ENCODE assay signal across 12 cellular contexts in the genomic region with DNA sequence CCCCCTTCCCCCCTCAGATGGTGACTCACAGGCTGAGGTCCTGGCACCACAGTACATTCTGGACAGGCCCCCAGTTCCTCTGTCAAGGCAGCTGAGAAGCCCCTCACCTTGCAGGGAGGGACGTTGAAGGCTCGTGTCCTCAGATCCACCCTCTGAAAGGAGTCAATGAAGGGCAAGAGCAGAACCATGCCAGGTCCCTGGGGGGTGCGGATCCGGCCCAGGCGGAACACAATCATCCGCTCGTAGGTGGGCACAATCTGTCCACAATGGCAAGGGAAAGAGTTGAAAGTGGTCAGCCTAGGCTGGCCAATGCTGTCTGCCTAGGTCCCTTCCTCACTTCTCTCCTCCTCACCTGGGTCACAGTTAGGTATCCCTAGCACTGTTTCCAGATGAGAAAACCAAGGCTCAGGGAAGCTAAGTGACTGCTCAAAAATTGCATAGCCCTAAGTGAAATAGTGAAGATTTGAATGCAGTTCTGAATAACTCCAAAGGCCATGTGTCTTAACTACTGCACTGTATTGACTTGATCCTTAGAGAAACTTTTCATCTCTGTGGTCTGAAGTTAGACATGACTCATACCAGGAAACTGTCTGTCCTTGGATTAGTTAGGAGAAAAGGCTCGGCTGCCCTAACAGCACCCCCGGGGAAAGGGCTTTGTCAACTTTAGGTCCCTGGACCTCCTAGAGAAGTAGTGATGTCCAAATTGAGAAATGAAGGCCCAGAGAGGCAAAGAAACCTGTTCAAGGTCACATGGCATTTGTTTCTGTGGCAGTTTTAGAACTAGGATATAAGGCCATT.
A peak's percentile ranks its signal among the peaks of the same experiment; 100 is the strongest.
DNase-seq lines count a peak whose midpoint lies in the region; ATAC-seq and TF ChIP-seq lines count a peak whose summit lies in the region.
"Had no signal": no experiment of that assay in that cellular context is flagged by ENCODE, and none has a peak within 500 bp of the region (broad histone marks: within the 10 kb centered on the region; RNA-seq: fewer than 3 reads in every experiment).

No MANE protein-coding gene starts in this region.

- H3K4me3 ChIP-seq in choroid plexus epithelial cell (ENCODE audit: low read depth, low read length) (no peak overlapping the region), muscle layer of colon (ENCODE audit: low read depth in 1 of 2, low read length in 2 of 2) (no peak overlapping the region)

- peak overlapping the region; percentile 94 for H3K27ac ChIP-seq in muscle layer of colon (ENCODE audit: low read depth, low read length)

- H3K36me3 ChIP-seq in muscle layer of colon (ENCODE audit: insufficient read depth, low read length): peaks cover 15% of the 10 kb centered on the region

- H3K4me1 Mint-ChIP-seq in stimulated activated naive CD8-positive, alpha-beta T cell treated with anti-CD3 and anti-CD28 coated beads, Interleukin-15, Interleukin-2, amounts not matched to agents 100 ng/mL and 50 ng/mL, for 24 hours (ENCODE audit: low read depth): peaks cover 40% of the 10 kb centered on the region
- H3K4me1 Mint-ChIP-seq in stimulated activated naive CD8-positive, alpha-beta T cell treated with anti-CD3 and anti-CD28 coated beads, Interleukin-15, amount 100 ng/mL, for 72 hours: peaks cover 80% of the 10 kb centered on the region

- H3K36me3 Mint-ChIP-seq in stimulated activated naive CD8-positive, alpha-beta T cell treated with anti-CD3 and anti-CD28 coated beads, Interleukin-15, Interleukin-2, amounts not matched to agents 100 ng/mL and 50 ng/mL, for 24 hours (ENCODE audit: low read depth): no peaks in the 10 kb centered on the region

- peaks cover 48% of the 10 kb centered on the region for H3K4me1 ChIP-seq in muscle layer of colon (ENCODE audit: insufficient read depth, low read length)

- no peak for TF ChIP-seq CTCF in choroid plexus epithelial cell (conservative IDR thresholded peaks at IDR 0.05; ENCODE audit: low read depth, low read length)

- ATAC-seq in stimulated activated naive CD8-positive, alpha-beta T cell treated with anti-CD3 and anti-CD28 coated beads, Interleukin-15, amount 100 ng/mL, for 72 hours: no peak
- ATAC-seq in HG02763 (IDR thresholded peaks at IDR 0.05; ENCODE audit: unreplicated experiment): no peak

- H3K27me3 ChIP-seq in muscle layer of colon (ENCODE audit: control insufficient read depth in 1 of 2, insufficient read depth in 2 of 2, low read length in 2 of 2): no peaks in the 10 kb centered on the region

- no peak overlapping the region for H3K4me3 Mint-ChIP-seq in stimulated activated naive CD8-positive, alpha-beta T cell treated with anti-CD3 and anti-CD28 coated beads, Interleukin-15, Interleukin-2, amounts not matched to agents 100 ng/mL and 50 ng/mL, for 24 hours
- no peak overlapping the region for H3K4me3 Mint-ChIP-seq in stimulated activated naive CD8-positive, alpha-beta T cell treated with anti-CD3 and anti-CD28 coated beads, Interleukin-15, amount 100 ng/mL, for 72 hours
- H3K4me3 Mint-ChIP-seq: activated naive CD8-positive, alpha-beta T cell had no signal

- H3K27ac Mint-ChIP-seq in stimulated activated naive CD8-positive, alpha-beta T cell treated with anti-CD3 and anti-CD28 coated beads, Interleukin-15, Interleukin-2, amounts not matched to agents 100 ng/mL and 50 ng/mL, for 24 hours: peak overlapping the region; percentile 40
- H3K27ac Mint-ChIP-seq in stimulated activated naive CD8-positive, alpha-beta T cell treated with anti-CD3 and anti-CD28 coated beads, Interleukin-15, amount 100 ng/mL, for 72 hours: no peak overlapping the region
- H3K27ac Mint-ChIP-seq: activated naive CD8-positive, alpha-beta T cell; T-helper 1 cell treated with Interleukin-12 subunit alpha and Interleukin-12 subunit beta and Interleukin-4 antibody, amounts not matched to agents 30 μg/mL and 1 μg/mL, for 36 hours had no signal

- no peaks in the 10 kb centered on the region for H3K27me3 Mint-ChIP-seq in stimulated activated naive CD8-positive, alpha-beta T cell treated with anti-CD3 and anti-CD28 coated beads, Interleukin-15, Interleukin-2, amounts not matched to agents 100 ng/mL and 50 ng/mL, for 24 hours
- no peaks in the 10 kb centered on the region for H3K27me3 Mint-ChIP-seq in stimulated activated naive CD8-positive, alpha-beta T cell treated with anti-CD3 and anti-CD28 coated beads, Interleukin-15, amount 100 ng/mL, for 72 hours
- H3K27me3 Mint-ChIP-seq: activated naive CD8-positive, alpha-beta T cell had no signal

- H3K9me3 ChIP-seq in muscle layer of colon (ENCODE audit: low read length): no peaks in the 10 kb centered on the region

- H3K9ac ChIP-seq in muscle layer of colon (ENCODE audit: low read length): no peak overlapping the region

- DNase-seq in stimulated activated naive CD8-positive, alpha-beta T cell treated with anti-CD3 and anti-CD28 coated beads, Interleukin-15, amount 100 ng/mL, for 72 hours: no peak
- DNase-seq in choroid plexus epithelial cell (ENCODE audit: low read depth) (peak; percentile 90), NCI-H510A treated with DMSO at 0.1 percent for 48 hours (lab: John Stamatoyannopoulos, UW) (no peak), SKM-1 treated with dmso at 0.1 percent for 144 hours (lab: John Stamatoyannopoulos, UW; ENCODE audit: unreplicated experiment) (no peak)
- DNase-seq in activated CD4-positive, alpha-beta T cell treated with anti-CD3 and anti-CD28 coated beads for 1 hour: no peak
- DNase-seq: C1 segment of cervical spinal cord, NCI-H2081 had no signal

- no peaks in the 10 kb centered on the region for H3K9me3 Mint-ChIP-seq in stimulated activated naive CD8-positive, alpha-beta T cell treated with anti-CD3 and anti-CD28 coated beads, Interleukin-15, Interleukin-2, amounts not matched to agents 100 ng/mL and 50 ng/mL, for 24 hours
- no peaks in the 10 kb centered on the region for H3K9me3 Mint-ChIP-seq in stimulated activated naive CD8-positive, alpha-beta T cell treated with anti-CD3 and anti-CD28 coated beads, Interleukin-15, amount 100 ng/mL, for 72 hours
- H3K9me3 Mint-ChIP-seq: T-helper 1 cell treated with Interleukin-12 subunit alpha and Interleukin-12 subunit beta and Interleukin-4 antibody, amounts not matched to agents 30 μg/mL and 1 μg/mL, for 36 hours had no signal
